Comparison of ENCODE assay signal across 13 cellular contexts in the genomic region with DNA sequence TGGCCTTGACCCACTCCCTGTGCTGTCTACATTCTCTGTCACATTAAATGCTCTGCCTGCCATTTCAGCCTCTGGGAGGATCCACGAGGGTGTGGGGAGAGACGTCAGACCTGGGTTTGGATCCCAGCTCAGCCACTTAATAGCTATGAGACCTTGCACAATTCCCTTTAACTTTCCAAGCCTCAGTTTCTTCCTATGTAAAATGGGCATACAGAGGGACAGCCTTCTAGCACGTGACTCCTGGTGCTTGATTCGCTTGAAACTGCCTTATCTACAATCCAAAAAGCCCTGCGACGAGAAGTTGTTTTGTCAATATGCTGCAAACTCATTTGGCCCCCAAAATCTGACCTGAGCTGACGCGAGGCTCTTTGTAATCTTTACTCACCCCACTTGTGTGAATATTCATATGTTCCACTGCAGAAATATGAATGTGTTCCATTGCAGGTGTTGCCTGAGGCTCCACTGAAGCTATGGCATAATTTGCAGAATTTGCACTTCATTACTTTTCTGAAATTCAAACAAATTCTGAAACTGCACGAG. TPM values are rescaled to one million over a fixed set of nuclear protein-coding genes. Genes with fewer than 3 reads are reported as not detected.
DNase-seq lines count a peak whose midpoint lies in the region; ATAC-seq and TF ChIP-seq lines count a peak whose summit lies in the region.
"Had no signal": no experiment of that assay in that cellular context is flagged by ENCODE, and none has a peak within 500 bp of the region (broad histone marks: within the 10 kb centered on the region; RNA-seq: fewer than 3 reads in every experiment).

No MANE protein-coding gene starts in this region.

- H3K27me3 ChIP-seq in gastroesophageal sphincter (no peaks in the 10 kb centered on the region), endodermal cell (ENCODE audit: control insufficient read depth, insufficient read depth, low read length, poor library complexity, severe bottlenecking) (no peaks in the 10 kb centered on the region)

- TF ChIP-seq CTCF in WI38 (IDR thresholded peaks at IDR 0.05; ENCODE audit: low read depth, low read length): no peak
- no peak for TF ChIP-seq CTCF in gastroesophageal sphincter (IDR thresholded peaks at IDR 0.05)
- no peak for TF ChIP-seq CTCF in endodermal cell (conservative IDR thresholded peaks at IDR 0.05)

- TF ChIP-seq POLR2A in gastroesophageal sphincter (IDR thresholded peaks at IDR 0.05): no peak

- no peak overlapping the region for H3K9ac ChIP-seq in endodermal cell (ENCODE audit: extremely low read depth, low read length, poor library complexity, severe bottlenecking)

- H3K27ac ChIP-seq in gastroesophageal sphincter (peak overlapping the region in 3 of 4 donors; percentile 61 to 74 (median 73)), endodermal cell (ENCODE audit: low read depth, low read length) (no peak overlapping the region)
- H3K27ac ChIP-seq: psoas muscle had no signal

- TF ChIP-seq EP300 in gastroesophageal sphincter (IDR thresholded peaks at IDR 0.05): no peak

- H3K4me3 Mint-ChIP-seq in endodermal cell: no peak overlapping the region

- H3K4me1 ChIP-seq in gastroesophageal sphincter: peaks cover 7 to 86% (median 28%) of the 10 kb centered on the region in 3 donors
- H3K4me1 ChIP-seq in endodermal cell (ENCODE audit: control insufficient read depth, insufficient read depth, low read length): no peaks in the 10 kb centered on the region
- H3K4me1 ChIP-seq: Caco-2, psoas muscle had no signal

- no peak for ATAC-seq in gastroesophageal sphincter

- WGBS in gastroesophageal sphincter (ENCODE audit: low coverage in 1 of 2), 2 donors: 34 to 61% methylated on average over 7 to 9 of the region's 9 CpGs
- WGBS in endodermal cell (ENCODE audit: insufficient coverage in 1 of 2, insufficient read length in 1 of 2), 2 experiments: 88 to 92% methylated on average over 6 to 9 of the region's 9 CpGs

- H3K27me3 Mint-ChIP-seq in endodermal cell (ENCODE audit: insufficient read depth): no peaks in the 10 kb centered on the region

- H3K4me1 Mint-ChIP-seq in endodermal cell: peaks cover 21% of the 10 kb centered on the region

- no peaks in the 10 kb centered on the region for H3K36me3 Mint-ChIP-seq in endodermal cell (ENCODE audit: low read depth)

- peak; percentile 32 for DNase-seq in stimulated activated CD4-positive, alpha-beta T cell treated with anti-CD3 and anti-CD28 coated beads, Interleukin-4, amount 100 ng/mL, for 24 hours
- no peak for DNase-seq in stimulated activated CD4-positive, alpha-beta T cell treated with anti-CD3 and anti-CD28 coated beads, Interleukin-4, amount 100 ng/mL, for 4 hours
- DNase-seq in MV-4-11 (lab: John Stamatoyannopoulos, UW) (no peak), UCSD-AML1 (lab: John Stamatoyannopoulos, UW; ENCODE audit: unreplicated experiment) (no peak), endodermal cell (no peak), DMS153 treated with DMSO at 0.1 percent for 48 hours (lab: John Stamatoyannopoulos, UW; ENCODE audit: unreplicated experiment) (no peak)
- DNase-seq: Caco-2, left ventricle myocardium superior, NCI-H1048, NCI-H82, psoas muscle had no signal

- H3K4me3 ChIP-seq in WI38 (ENCODE audit: low read depth, low read length) (peak overlapping the region; percentile 9; the same call in 1 of the 2 replicates), gastroesophageal sphincter (no peak overlapping the region), endodermal cell (ENCODE audit: low read length) (no peak overlapping the region)
- H3K4me3 ChIP-seq: psoas muscle had no signal

- no peak overlapping the region for H3K27ac Mint-ChIP-seq in endodermal cell

- H3K9me3 ChIP-seq in gastroesophageal sphincter (no peaks in the 10 kb centered on the region), endodermal cell (ENCODE audit: control insufficient read depth, low read length) (no peaks in the 10 kb centered on the region)
- H3K9me3 ChIP-seq: Caco-2, psoas muscle had no signal

- H3K9me3 Mint-ChIP-seq in endodermal cell: peaks cover 5% of the 10 kb centered on the region

- H3K36me3 ChIP-seq in gastroesophageal sphincter (peaks cover 0 to 5% of the 10 kb centered on the region in 2 donors), endodermal cell (ENCODE audit: control insufficient read depth, insufficient read depth, low read length) (no peaks in the 10 kb centered on the region)

RNA-seq across cellular contexts. Expression of gene TOX2, which starts 40.1 kb away (rescaled TPM):
- total RNA-seq in gastroesophageal sphincter (10 to 100 TPM; 16.4 to 47.8 (median 40.3) TPM), endodermal cell (1 to 10 TPM; 2.4 to 3.4 TPM)
- 8.9 TPM for polyA plus RNA-seq in endodermal cell (2013, experiment 1 of 2)
- polyA plus RNA-seq in endodermal cell (2013, experiment 2 of 2): 8.2 TPM
- total RNA-seq: Caco-2 had no signal
